Comparison of ENCODE assay signal across 1 cellular context in genomic region chr17:50768348-50768761, GRCh38.
A peak's percentile ranks its signal among the peaks of the same experiment; 100 is the strongest.
TF ChIP-seq lines count a peak whose summit lies in the region.

No MANE protein-coding gene starts in this region.

TF ChIP-seq in HepG2, 621 proteins besides CTCF, POLR2A, EP300 and RAD21 (continues in another document):
- TF ChIP-seq ZNF253 (CRISPR knock-in tag; IDR thresholded peaks at IDR 0.05; ENCODE audit: borderline replicate concordance) (no peak), MXI1 (IDR thresholded peaks at IDR 0.05; ENCODE audit: borderline replicate concordance, low read depth, low read length) (no peak), GABPA (IDR thresholded peaks at IDR 0.05; ENCODE audit: low read depth, low read length) (no peak), GABPA (CRISPR knock-in tag; IDR thresholded peaks at IDR 0.05; ENCODE audit: low read depth) (peak; percentile 65), NPAS2 (CRISPR knock-in tag; IDR thresholded peaks at IDR 0.05; ENCODE audit: borderline replicate concordance) (no peak), ARID5B (CRISPR knock-in tag; IDR thresholded peaks at IDR 0.05) (peak; percentile 27; the same call in 1 of the 2 replicates), HOXA3 (CRISPR knock-in tag; IDR thresholded peaks at IDR 0.05) (peak; percentile 28; the same call in 1 of the 2 replicates), ELF3 (CRISPR knock-in tag; IDR thresholded peaks at IDR 0.05) (peak; percentile 90), NFKBIZ (CRISPR knock-in tag; IDR thresholded peaks at IDR 0.05) (no peak), ZFX (CRISPR knock-in tag; IDR thresholded peaks at IDR 0.05; ENCODE audit: low read depth) (0 out of 2 replicates have a peak, but pooled peaks have one; percentile 16), CENPX (CRISPR knock-in tag; IDR thresholded peaks at IDR 0.05) (no peak), ZNF232 (CRISPR knock-in tag; IDR thresholded peaks at IDR 0.05; ENCODE audit: borderline replicate concordance) (no peak), ARID2 (CRISPR knock-in tag; IDR thresholded peaks at IDR 0.05; ENCODE audit: borderline replicate concordance) (no peak), PAXIP1 (CRISPR knock-in tag; conservative IDR thresholded peaks at IDR 0.05) (peak; percentile 26; the same call in 1 of the 2 replicates), ZNF331 (CRISPR knock-in tag; IDR thresholded peaks at IDR 0.05) (no peak), ZNF570 (CRISPR knock-in tag; IDR thresholded peaks at IDR 0.05; ENCODE audit: borderline replicate concordance) (no peak), ZNF841 (CRISPR knock-in tag; IDR thresholded peaks at IDR 0.05; ENCODE audit: borderline replicate concordance) (no peak), GABPB1 (CRISPR knock-in tag; IDR thresholded peaks at IDR 0.05) (peak; percentile 53; the same call in 1 of the 2 replicates), TMF1 (CRISPR knock-in tag; IDR thresholded peaks at IDR 0.05; ENCODE audit: low read depth) (no peak), ZNF883 (CRISPR knock-in tag; IDR thresholded peaks at IDR 0.05; ENCODE audit: not compliant biosample characterization) (peak; percentile 41), RCOR2 (CRISPR knock-in tag; IDR thresholded peaks at IDR 0.05) (no peak), ZNF7 (CRISPR knock-in tag; IDR thresholded peaks at IDR 0.05) (no peak), RXRA (CRISPR knock-in tag; IDR thresholded peaks at IDR 0.05) (0 out of 2 replicates have a peak, but pooled peaks have one; percentile 25), JDP2 (CRISPR knock-in tag; IDR thresholded peaks at IDR 0.05; ENCODE audit: borderline replicate concordance) (no peak), MTF1 (CRISPR knock-in tag; IDR thresholded peaks at IDR 0.05) (no peak), USF2 (IDR thresholded peaks at IDR 0.05; ENCODE audit: low read depth, low read length) (peak; percentile 30; the same call in 1 of the 2 replicates), USF2 (CRISPR knock-in tag; IDR thresholded peaks at IDR 0.05; ENCODE audit: borderline replicate concordance) (no peak; the same call in 1 of the 2 replicates), ZNF768 (CRISPR knock-in tag; IDR thresholded peaks at IDR 0.05) (no peak), GMEB2 (CRISPR knock-in tag; IDR thresholded peaks at IDR 0.05; ENCODE audit: low read depth) (no peak), IRX3 (CRISPR knock-in tag; IDR thresholded peaks at IDR 0.05; ENCODE audit: borderline replicate concordance, low read depth) (no peak), MED8 (CRISPR knock-in tag; IDR thresholded peaks at IDR 0.05; ENCODE audit: insufficient replicate concordance) (no peak), ETV5 (CRISPR knock-in tag; IDR thresholded peaks at IDR 0.05; ENCODE audit: borderline replicate concordance) (peak; percentile 69), ZNF451 (CRISPR knock-in tag; IDR thresholded peaks at IDR 0.05) (no peak), RFX5 (IDR thresholded peaks at IDR 0.05; ENCODE audit: low read depth, low read length) (no peak), HNF4G (IDR thresholded peaks at IDR 0.05; ENCODE audit: borderline replicate concordance, low read depth, low read length) (no peak), HNF4G (CRISPR knock-in tag; IDR thresholded peaks at IDR 0.05; ENCODE audit: borderline replicate concordance, low read depth) (0 out of 2 replicates have a peak, but pooled peaks have one; percentile 33), KLF12 (CRISPR knock-in tag; IDR thresholded peaks at IDR 0.05; ENCODE audit: borderline replicate concordance) (peak; percentile 56; the same call in 1 of the 2 replicates), ZMYM4 (CRISPR knock-in tag; IDR thresholded peaks at IDR 0.05) (peak; percentile 25; the same call in 1 of the 2 replicates), FOSL2 (CRISPR knock-in tag; IDR thresholded peaks at IDR 0.05) (0 out of 2 replicates have a peak, but pooled peaks have one; percentile 4), NRL (CRISPR knock-in tag; IDR thresholded peaks at IDR 0.05; ENCODE audit: borderline replicate concordance) (peak; percentile 63), HNF4A (CRISPR knock-in tag; IDR thresholded peaks at IDR 0.05) (peak; percentile 67), SALL1 (CRISPR knock-in tag; IDR thresholded peaks at IDR 0.05) (peak; percentile 62; the same call in 1 of the 2 replicates), EZH2 (conservative IDR thresholded peaks at IDR 0.05; ENCODE audit: low read depth, low read length) (no peak), ZNF687 (CRISPR knock-in tag; IDR thresholded peaks at IDR 0.05) (peak; percentile 54), ASH2L (IDR thresholded peaks at IDR 0.05; ENCODE audit: insufficient read length, low read depth, low read length) (no peak), E2F1 (CRISPR knock-in tag; IDR thresholded peaks at IDR 0.05) (no peak), ZBTB8A (CRISPR knock-in tag; IDR thresholded peaks at IDR 0.05; ENCODE audit: borderline replicate concordance, low read depth) (no peak), LCORL (IDR thresholded peaks at IDR 0.05) (no peak), LCORL (CRISPR knock-in tag; IDR thresholded peaks at IDR 0.05) (0 out of 2 replicates have a peak, but pooled peaks have one; percentile 55), ZNF44 (CRISPR knock-in tag; IDR thresholded peaks at IDR 0.05) (no peak), SPEN (CRISPR knock-in tag; IDR thresholded peaks at IDR 0.05; ENCODE audit: low read depth) (peak; percentile 70; the same call in 1 of the 2 replicates), THRA (CRISPR knock-in tag; IDR thresholded peaks at IDR 0.05; ENCODE audit: borderline replicate concordance) (no peak), SAP130 (CRISPR knock-in tag; IDR thresholded peaks at IDR 0.05; ENCODE audit: low read depth) (peak; percentile 29; the same call in 1 of the 2 replicates)
